In genomic region chr15:86624261-86625036, GRCh38 we compare ENCODE assay signal across 8 cellular contexts.
A peak's percentile ranks its signal among the peaks of the same experiment; 100 is the strongest.
DNase-seq lines count a peak whose midpoint lies in the region; ATAC-seq and TF ChIP-seq lines count a peak whose summit lies in the region.
"Had no signal": no experiment of that assay in that cellular context is flagged by ENCODE, and none has a peak within 500 bp of the region (broad histone marks: within the 10 kb centered on the region; RNA-seq: fewer than 3 reads in every experiment).

No MANE protein-coding gene starts in this region.

- H3K4me3 Mint-ChIP-seq in natural killer cell: no peak overlapping the region
- H3K4me3 Mint-ChIP-seq: activated naive CD4-positive, alpha-beta T cell treated with anti-CD3 and anti-CD28 coated beads, Interleukin-2, amount 50 U/mL, for 24 hours had no signal

- peak; percentile 70 for TF ChIP-seq CTCF in epithelial cell of esophagus (IDR thresholded peaks at IDR 0.05; ENCODE audit: insufficient read depth, low read depth, low read length, missing control alignments)
- no peak for TF ChIP-seq CTCF in natural killer cell (IDR thresholded peaks at IDR 0.05)

- H3K36me3 ChIP-seq in H7 (replicated peaks; ENCODE audit: control insufficient read depth, insufficient read depth, low read length): no peaks in the 10 kb centered on the region

- H3K4me1 Mint-ChIP-seq in natural killer cell: peaks cover 0 to 6% of the 10 kb centered on the region in 2 donors

- peak; percentile 84 to 95 (median 86) for ATAC-seq in natural killer cell

- H3K27me3 ChIP-seq in H7 (ENCODE audit: control insufficient read depth, insufficient read depth, low read length): no peaks in the 10 kb centered on the region

- H3K9me3 Mint-ChIP-seq in natural killer cell: no peaks in the 10 kb centered on the region
- H3K9me3 Mint-ChIP-seq: activated naive CD4-positive, alpha-beta T cell treated with anti-CD3 and anti-CD28 coated beads, Interleukin-2, amount 50 U/mL, for 24 hours had no signal

- DNase-seq in H7: peak; percentile 43
- peak; percentile 74 to 80 for DNase-seq in NCI-H524 (lab: John Stamatoyannopoulos, UW)
- DNase-seq in activated CD8-positive, alpha-beta memory T cell treated with anti-CD3 and anti-CD28 coated beads for 24 hours: peak; percentile 87
- peak; percentile 95 for DNase-seq in epithelial cell of esophagus (ENCODE audit: low read depth)
- DNase-seq in natural killer cell: peak; percentile 16
- DNase-seq in stimulated activated CD8-positive, alpha-beta memory T cell treated with anti-CD3 and anti-CD28 coated beads, Interleukin-7, amount 100 ng/mL, for 48 hours (ENCODE audit: extremely low read depth in 1 of 2, low read depth in 1 of 2): peak; percentile 62 to 91
- DNase-seq in OCI-M2 (lab: John Stamatoyannopoulos, UW; ENCODE audit: unreplicated experiment): no peak

- H3K27me3 Mint-ChIP-seq in natural killer cell (ENCODE audit: low read depth in 2 of 2): peaks cover 10 to 40% of the 10 kb centered on the region in 2 donors

- no peaks in the 10 kb centered on the region for H3K36me3 Mint-ChIP-seq in natural killer cell
- H3K36me3 Mint-ChIP-seq: activated naive CD4-positive, alpha-beta T cell treated with anti-CD3 and anti-CD28 coated beads, Interleukin-2, amount 50 U/mL, for 24 hours had no signal

- no peak overlapping the region for H3K27ac Mint-ChIP-seq in natural killer cell
- H3K27ac Mint-ChIP-seq: activated naive CD4-positive, alpha-beta T cell treated with anti-CD3 and anti-CD28 coated beads, Interleukin-2, amount 50 U/mL, for 24 hours had no signal

- no peak overlapping the region for H3K4me3 ChIP-seq in H7 (ENCODE audit: insufficient read depth, low read depth, low read length)
- H3K4me3 ChIP-seq in epithelial cell of esophagus (ENCODE audit: low read length): no peak overlapping the region

- intact Hi-C loops in natural killer cell (cut with micrococcal nuclease): loop anchor here (1.0 to 2.0 kb wide), 2 partner anchors 119 to 1622 kb away; no protein-coding TSS in a partner anchor
